In genomic region chr4:117793786-117794369, GRCh38 we compare ENCODE assay signal across 17 cellular contexts.
A peak's percentile ranks its signal among the peaks of the same experiment; 100 is the strongest.
DNase-seq lines count a peak whose midpoint lies in the region; ATAC-seq, FAIRE-seq and TF ChIP-seq lines count a peak whose summit lies in the region.
"Had no signal": no experiment of that assay in that cellular context is flagged by ENCODE, and none has a peak within 500 bp of the region (broad histone marks: within the 10 kb centered on the region; RNA-seq: fewer than 3 reads in every experiment).

No MANE protein-coding gene starts in this region.

- no peak for TF ChIP-seq RAD21 in HepG2 (CRISPR knock-in tag; IDR thresholded peaks at IDR 0.05)

- TF ChIP-seq CTCF in Loucy (conservative IDR thresholded peaks at IDR 0.05; ENCODE audit: low read length) (no peak), OCI-LY3 (IDR thresholded peaks at IDR 0.05; ENCODE audit: low read depth, low read length) (no peak), endothelial cell of umbilical vein (IDR thresholded peaks at IDR 0.05; ENCODE audit: extremely low read depth in 1 of 2, insufficient read depth in 1 of 2, low read depth in 1 of 2, low read length in 2 of 2) (no peak), nephron (IDR thresholded peaks at IDR 0.05; ENCODE audit: unreplicated experiment in 3 of 3) (no peak), HepG2 (CRISPR knock-in tag; IDR thresholded peaks at IDR 0.05) (no peak)

- peak overlapping the region; percentile 43; the same call in 1 of the 2 replicates for H2AFZ ChIP-seq in Loucy (ENCODE audit: low read length)
- H2AFZ ChIP-seq in OCI-LY3 (ENCODE audit: low read depth, low read length) = 0 out of 2 replicates have a peak overlapping the region, but pooled peaks have one; percentile 19
- H2AFZ ChIP-seq in endothelial cell of umbilical vein (ENCODE audit: low read depth, low read length) = peak overlapping the region; percentile 8
- no peak overlapping the region for H2AFZ ChIP-seq in HepG2 (ENCODE audit: low read length)

- no peak overlapping the region for H3K9ac ChIP-seq in Loucy (ENCODE audit: low read depth, low read length, poor library complexity, severe bottlenecking)
- H3K9ac ChIP-seq in OCI-LY3 (ENCODE audit: low read length) = no peak overlapping the region
- H3K9ac ChIP-seq in endothelial cell of umbilical vein (replicated peaks; ENCODE audit: extremely low read depth, insufficient read depth, low read length) = no peak overlapping the region
- no peak overlapping the region for H3K9ac ChIP-seq in HepG2 (ENCODE audit: insufficient read depth, low read depth, low read length)

- H3K36me3 Mint-ChIP-seq in nephron (ENCODE audit: low read depth) = no peaks in the 10 kb centered on the region

- no peaks in the 10 kb centered on the region for H3K36me3 ChIP-seq in Loucy (ENCODE audit: insufficient read depth, low read length)
- no peaks in the 10 kb centered on the region for H3K36me3 ChIP-seq in OCI-LY3 (replicated peaks; ENCODE audit: low read depth, low read length)
- H3K36me3 ChIP-seq in endothelial cell of umbilical vein (ENCODE audit: control insufficient read depth in 2 of 2, extremely low read depth in 1 of 2, insufficient read depth in 2 of 2, low read length in 2 of 2) = no peaks in the 10 kb centered on the region
- no peaks in the 10 kb centered on the region for H3K36me3 ChIP-seq in HepG2 (replicated peaks in 1 of 2; ENCODE audit: control insufficient read depth in 1 of 2, insufficient read depth in 2 of 2, low read length in 2 of 2)
- H3K36me3 ChIP-seq: SJCRH30 had no signal

- no peak for ATAC-seq in HepG2

- no peaks in the 10 kb centered on the region for H4K20me1 ChIP-seq in Loucy (ENCODE audit: insufficient read depth, low read length, poor library complexity, severe bottlenecking)
- no peaks in the 10 kb centered on the region for H4K20me1 ChIP-seq in OCI-LY3 (ENCODE audit: insufficient read depth, low read length)
- no peaks in the 10 kb centered on the region for H4K20me1 ChIP-seq in endothelial cell of umbilical vein (replicated peaks; ENCODE audit: control insufficient read depth, extremely low read depth, insufficient read depth, low read length)
- H4K20me1 ChIP-seq in HepG2 (ENCODE audit: insufficient read depth, low read length) = no peaks in the 10 kb centered on the region

- no TSS peak for BruUV-seq in endothelial cell of umbilical vein (replicated peaks; lab: Mats Ljungman, UMichigan)
- BruUV-seq in HepG2 (replicated peaks; lab: Mats Ljungman, UMichigan) = no TSS peak

- H3K9me3 ChIP-seq in Loucy (ENCODE audit: insufficient read depth, low read depth, low read length) = no peaks in the 10 kb centered on the region
- no peaks in the 10 kb centered on the region for H3K9me3 ChIP-seq in OCI-LY3 (ENCODE audit: insufficient read depth, low read length)
- no peaks in the 10 kb centered on the region for H3K9me3 ChIP-seq in endothelial cell of umbilical vein (replicated peaks; ENCODE audit: control insufficient read depth, insufficient read depth, low read length)
- no peaks in the 10 kb centered on the region for H3K9me3 ChIP-seq in HepG2 (ENCODE audit: low read length)
- H3K9me3 ChIP-seq: SJCRH30 had no signal

- H3K27ac ChIP-seq in OCI-LY3 (ENCODE audit: low read length) (no peak overlapping the region), endothelial cell of umbilical vein (ENCODE audit: insufficient read depth, low read depth, low read length) (no peak overlapping the region), HepG2 (ENCODE audit: extremely low read length, insufficient read depth, low read length) (no peak overlapping the region)
- H3K27ac ChIP-seq: SJCRH30 had no signal

- H3K27ac Mint-ChIP-seq in nephron = peak overlapping the region; percentile 35 to 68 (median 54)

- TF ChIP-seq POLR2A in endothelial cell of umbilical vein (IDR thresholded peaks at IDR 0.05; ENCODE audit: low read depth, low read length) = no peak
- TF ChIP-seq POLR2A in HepG2 (IDR thresholded peaks at IDR 0.05; ENCODE audit: insufficient read depth in 1 of 2, low read depth in 2 of 2, low read length in 2 of 2) = no peak

- no peaks in the 10 kb centered on the region for H3K9me2 ChIP-seq in Loucy (replicated peaks; ENCODE audit: low read depth, low read length)

- 0% methylated on average over 3 of the region's 3 CpGs for WGBS in HepG2 (ENCODE audit: low lambda C conversion rate)

- H3K4me3 ChIP-seq in Loucy (ENCODE audit: low read length, poor library complexity, severe bottlenecking) = no peak overlapping the region
- H3K4me3 ChIP-seq in OCI-LY3 (ENCODE audit: low read length) = no peak overlapping the region
- no peak overlapping the region for H3K4me3 ChIP-seq in endothelial cell of umbilical vein (replicated peaks in 1 of 3; ENCODE audit: insufficient read depth in 1 of 3, low read depth in 1 of 3, low read length in 3 of 3)
- H3K4me3 ChIP-seq in HepG2 (replicated peaks in 1 of 3; ENCODE audit: insufficient read depth in 1 of 3, low read depth in 2 of 3, low read length in 3 of 3) = no peak overlapping the region
- H3K4me3 ChIP-seq: SJCRH30 had no signal

- no peaks in the 10 kb centered on the region for H3K79me2 ChIP-seq in Loucy (ENCODE audit: insufficient read depth, low read length)
- H3K79me2 ChIP-seq in OCI-LY3 (ENCODE audit: low read length) = no peaks in the 10 kb centered on the region
- no peaks in the 10 kb centered on the region for H3K79me2 ChIP-seq in endothelial cell of umbilical vein (ENCODE audit: control insufficient read depth, insufficient read depth, low read length)
- H3K79me2 ChIP-seq in HepG2 (ENCODE audit: insufficient read depth, low read length) = no peaks in the 10 kb centered on the region

- in situ Hi-C loops in HepG2 (cut with HindIII; ENCODE audit: extremely low pct_ligation_motif_present, low pct_unique_long_range_greater_than_20kb) = no loop called here

- no peaks in the 10 kb centered on the region for H3K9me3 Mint-ChIP-seq in nephron

- CTCF ChIA-PET in endothelial cell of umbilical vein (lab: Charles Lee) (no interaction called here), HepG2 (lab: Yijun Ruan, JAX; ENCODE audit: low intra/inter-chr PET ratio, low total read pairs) (no interaction called here)

- TF ChIP-seq EP300 in HepG2 (IDR thresholded peaks at IDR 0.05; ENCODE audit: low read depth in 2 of 2, low read length in 2 of 2) (no peak), HepG2 (CRISPR knock-in tag; IDR thresholded peaks at IDR 0.05; ENCODE audit: borderline replicate concordance) (no peak)

- intact Hi-C loops in endothelial cell of umbilical vein (cut with micrococcal nuclease) = no loop called here
- intact Hi-C loops in HepG2 (cut with micrococcal nuclease; ENCODE audit: unreplicated experiment) = no loop called here

- no peak overlapping the region for H3K4me2 ChIP-seq in Loucy (ENCODE audit: low read depth, low read length, poor library complexity, severe bottlenecking)
- no peak overlapping the region for H3K4me2 ChIP-seq in OCI-LY3 (ENCODE audit: low read length)
- H3K4me2 ChIP-seq in endothelial cell of umbilical vein (ENCODE audit: insufficient read depth, low read length) = no peak overlapping the region
- H3K4me2 ChIP-seq in HepG2 (ENCODE audit: low read depth, low read length) = no peak overlapping the region

- no peak for DNase-seq in endothelial cell of umbilical vein (ENCODE audit: low read depth, low spot score)
- DNase-seq in LoVo (ENCODE audit: low spot score) = no peak
- no peak for DNase-seq in RPMI8226
- DNase-seq in HepG2 (ENCODE audit: low spot score) = no peak
- DNase-seq: ACHN, AML-193, COR-L47, HCEC 1CT, NCI-H1436, NCI-H2081 treated with DMSO at 0.1 percent for 48 hours, NCI-H526 treated with DMSO at 0.1 percent for 48 hours, OCI-M1, SJCRH30 had no signal

- H3K9me1 ChIP-seq in endothelial cell of umbilical vein (replicated peaks; ENCODE audit: control insufficient read depth, extremely low read depth, insufficient read depth, low read length) = no peaks in the 10 kb centered on the region

- H3K4me1 Mint-ChIP-seq in nephron = peaks cover 20% of the 10 kb centered on the region

- no peak overlapping the region for H3K4me3 Mint-ChIP-seq in nephron

- H3K27me3 Mint-ChIP-seq in nephron (ENCODE audit: low read depth) = no peaks in the 10 kb centered on the region

- H3F3A ChIP-seq in Loucy (ENCODE audit: low read depth) = no peaks in the 10 kb centered on the region

- H3K4me1 ChIP-seq in Loucy (ENCODE audit: insufficient read depth, low read length, poor library complexity, severe bottlenecking) = no peaks in the 10 kb centered on the region
- no peaks in the 10 kb centered on the region for H3K4me1 ChIP-seq in OCI-LY3 (ENCODE audit: low read length)
- H3K4me1 ChIP-seq in endothelial cell of umbilical vein (ENCODE audit: control insufficient read depth, extremely low read depth, insufficient read depth, low read length) = no peaks in the 10 kb centered on the region
- H3K4me1 ChIP-seq in HepG2 (ENCODE audit: insufficient read depth, low read length) = no peaks in the 10 kb centered on the region
- H3K4me1 ChIP-seq: SJCRH30 had no signal

- H3K27me3 ChIP-seq in Loucy (ENCODE audit: insufficient read depth, low read length, poor library complexity, severe bottlenecking) (no peaks in the 10 kb centered on the region), OCI-LY3 (ENCODE audit: low read depth, low read length) (no peaks in the 10 kb centered on the region), endothelial cell of umbilical vein (ENCODE audit: control insufficient read depth in 2 of 2, insufficient read depth in 2 of 2, low read length in 2 of 2) (no peaks in the 10 kb centered on the region), HepG2 (ENCODE audit: control insufficient read depth in 1 of 2, insufficient read depth in 2 of 2, low read length in 2 of 2) (no peaks in the 10 kb centered on the region)
- H3K27me3 ChIP-seq: SJCRH30 had no signal

- dilution Hi-C loops in endothelial cell of umbilical vein (cut with MboI; ENCODE audit: extremely low pct_ligation_motif_present, low sequenced_read_pairs) = no loop called here

- POLR2A ChIA-PET in endothelial cell of umbilical vein (lab: Charles Lee) (no interaction called here), HepG2 (lab: Yijun Ruan, JAX) (no interaction called here)

- no peak for FAIRE-seq in endothelial cell of umbilical vein (lab: Jason Lieb, UNC)
- FAIRE-seq in HepG2 (lab: Jason Lieb, UNC) = no peak
- FAIRE-seq: HTR-8/SVneo had no signal

TF ChIP-seq in endothelial cell of umbilical vein, 7 proteins besides CTCF, POLR2A, EP300 and RAD21 (continues in another document):
- no peak for TF ChIP-seq POLR2AphosphoS5 (IDR thresholded peaks at IDR 0.05; ENCODE audit: insufficient read depth, low read depth, low read length)
- TF ChIP-seq EZH2 (IDR thresholded peaks at IDR 0.05; ENCODE audit: borderline replicate concordance, low read depth, low read length, severe bottlenecking) = no peak
- TF ChIP-seq GATA2 (IDR thresholded peaks at IDR 0.05; ENCODE audit: insufficient read depth, insufficient read length, low read depth, low read length) = no peak

TF ChIP-seq in HepG2, 621 proteins besides CTCF, POLR2A, EP300 and RAD21 (continues in another document):
- TF ChIP-seq ZKSCAN8 (CRISPR knock-in tag; IDR thresholded peaks at IDR 0.05; ENCODE audit: borderline replicate concordance) = no peak
- no peak for TF ChIP-seq NFIC (IDR thresholded peaks at IDR 0.05; ENCODE audit: low read length)
- TF ChIP-seq CREM (IDR thresholded peaks at IDR 0.05) = no peak
- no peak for TF ChIP-seq CREM (CRISPR knock-in tag; IDR thresholded peaks at IDR 0.05)
- no peak for TF ChIP-seq ZNF777 (CRISPR knock-in tag; IDR thresholded peaks at IDR 0.05)
- TF ChIP-seq ZSCAN20 (CRISPR knock-in tag; IDR thresholded peaks at IDR 0.05; ENCODE audit: borderline replicate concordance) = no peak
